ENCODE assay signal across 8 cellular contexts in genomic region chr19:47112664-47113445, GRCh38. TPM values are rescaled to one million over a fixed set of nuclear protein-coding genes. Genes with fewer than 3 reads are reported as not detected.
DNase-seq lines count a peak whose midpoint lies in the region; ATAC-seq and TF ChIP-seq lines count a peak whose summit lies in the region.

No MANE protein-coding gene starts in this region.

- peaks cover 29% of the 10 kb centered on the region for H3K36me3 Mint-ChIP-seq in CD4-positive, alpha-beta T cell (ENCODE audit: low read depth)
- H3K36me3 Mint-ChIP-seq in activated CD4-positive, alpha-beta memory T cell treated with anti-CD3 and anti-CD28 coated beads, Interleukin-2, amount 10 ng/mL, durations not matched to agents 7 days and 5 days (ENCODE audit: low read depth): peaks cover 43% of the 10 kb centered on the region

- WGBS in right lobe of liver (ENCODE audit: insufficient coverage, low coverage, low lambda C conversion rate, missing lambda C conversion rate): under 1% methylated on average over 38 of the region's 64 CpGs

- peak; percentile 82 for ATAC-seq in CD4-positive, alpha-beta T cell (ENCODE audit: poor library complexity)
- ATAC-seq in GM19455 (IDR thresholded peaks at IDR 0.05; ENCODE audit: unreplicated experiment) (peak; percentile 80), right lobe of liver (peak; percentile 90 to 95 (median 91))

- no peaks in the 10 kb centered on the region for H3K27me3 Mint-ChIP-seq in CD4-positive, alpha-beta T cell
- H3K27me3 Mint-ChIP-seq in activated CD4-positive, alpha-beta memory T cell treated with anti-CD3 and anti-CD28 coated beads, Interleukin-2, amount 10 ng/mL, durations not matched to agents 7 days and 5 days: no peaks in the 10 kb centered on the region

- peaks cover 0 to 25% (median 3%) of the 10 kb centered on the region in 4 donors for H3K4me1 ChIP-seq in right lobe of liver

- H3K4me3 Mint-ChIP-seq in CD4-positive, alpha-beta T cell: peak overlapping the region; percentile 98
- peak overlapping the region; percentile 90 for H3K4me3 Mint-ChIP-seq in activated CD4-positive, alpha-beta memory T cell treated with anti-CD3 and anti-CD28 coated beads, Interleukin-2, amount 10 ng/mL, durations not matched to agents 7 days and 5 days

- H3K27ac ChIP-seq in CD4-positive, alpha-beta T cell (ENCODE audit: low read depth, low read length): peak overlapping the region; percentile 99
- H3K27ac ChIP-seq in dorsolateral prefrontal cortex (peak overlapping the region; percentile 98 to 100 (median 100)), right lobe of liver (peak overlapping the region; percentile 100)

- TF ChIP-seq POLR2A in right lobe of liver (IDR thresholded peaks at IDR 0.05): peak; percentile 89

- H3K27me3 ChIP-seq in CD4-positive, alpha-beta T cell (ENCODE audit: control insufficient read depth, insufficient read depth, low read length): no peaks in the 10 kb centered on the region
- H3K27me3 ChIP-seq in dorsolateral prefrontal cortex (no peaks in the 10 kb centered on the region), right lobe of liver (no peaks in the 10 kb centered on the region)

- POLR2A ChIA-PET in CD4-positive, alpha-beta T cell (lab: Charles Lee): interaction anchor here (0.5 to 10.4 kb wide), 64 partner anchors 10 to 1852 kb away, joined by 3 to 124 read pairs (median 5); partner anchors contain the start of genes ARHGAP35, CALM3, CARD8 and CCDC9
- POLR2A ChIA-PET in activated CD4-positive, alpha-beta memory T cell treated with anti-CD3 and anti-CD28 coated beads, Interleukin-2, amount 10 ng/mL, durations not matched to agents 7 days and 5 days (lab: Charles Lee): interaction anchor here (0.6 to 15.1 kb wide), 58 partner anchors 9 to 1220 kb away, joined by 3 to 704 read pairs (median 5); partner anchors contain the start of genes ARHGAP35, CALM3, CCDC9 and DHX34

- H3K4me3 ChIP-seq in dorsolateral prefrontal cortex: peak overlapping the region; percentile 62 to 99 (median 92)
- H3K4me3 ChIP-seq in right lobe of liver: peak overlapping the region; percentile 86 to 95 (median 90)

- H3K9me3 Mint-ChIP-seq in CD4-positive, alpha-beta T cell: no peaks in the 10 kb centered on the region
- H3K9me3 Mint-ChIP-seq in activated CD4-positive, alpha-beta memory T cell treated with anti-CD3 and anti-CD28 coated beads, Interleukin-2, amount 10 ng/mL, durations not matched to agents 7 days and 5 days: no peaks in the 10 kb centered on the region

- H3K9me3 ChIP-seq in CD4-positive, alpha-beta T cell (ENCODE audit: control insufficient read depth, low read length): no peaks in the 10 kb centered on the region
- H3K9me3 ChIP-seq in right lobe of liver: no peaks in the 10 kb centered on the region

- H3K27ac Mint-ChIP-seq in CD4-positive, alpha-beta T cell: peak overlapping the region; percentile 98
- H3K27ac Mint-ChIP-seq in activated CD4-positive, alpha-beta memory T cell treated with anti-CD3 and anti-CD28 coated beads, Interleukin-2, amount 10 ng/mL, durations not matched to agents 7 days and 5 days: peak overlapping the region; percentile 100

- DNase-seq in CD4-positive, alpha-beta T cell: peak; percentile 98 to 100 (median 99)
- DNase-seq in HK-2 (ENCODE audit: unreplicated experiment) (peak; percentile 99), NCI-H82 treated with DMSO at 0.1 percent for 48 hours (lab: John Stamatoyannopoulos, UW; ENCODE audit: unreplicated experiment) (peak; percentile 97), dorsolateral prefrontal cortex (peak; percentile 95 to 99 (median 98)), right lobe of liver (peak; percentile 99)
- peak; percentile 100 for DNase-seq in activated CD4-positive, alpha-beta memory T cell treated with anti-CD3 and anti-CD28 coated beads, Interleukin-2, amount 10 ng/mL, durations not matched to agents 7 days and 5 days
- DNase-seq in stimulated activated CD4-positive, alpha-beta T cell treated with anti-CD3 and anti-CD28 coated beads, Interleukin-4, amount 100 ng/mL, for 24 hours: peak; percentile 100

- H3K4me1 Mint-ChIP-seq in CD4-positive, alpha-beta T cell (ENCODE audit: low read depth): peaks cover 40% of the 10 kb centered on the region
- H3K4me1 Mint-ChIP-seq in activated CD4-positive, alpha-beta memory T cell treated with anti-CD3 and anti-CD28 coated beads, Interleukin-2, amount 10 ng/mL, durations not matched to agents 7 days and 5 days: peaks cover 36% of the 10 kb centered on the region

- CTCF ChIA-PET in CD4-positive, alpha-beta T cell (lab: Charles Lee): interaction anchor here (0.7 to 1.9 kb wide), 6 partner anchors 18 to 132 kb away, joined by 3 to 13 read pairs (median 4); partner anchors contain the start of gene SAE1
- CTCF ChIA-PET in activated CD4-positive, alpha-beta memory T cell treated with anti-CD3 and anti-CD28 coated beads, Interleukin-2, amount 10 ng/mL, durations not matched to agents 7 days and 5 days (lab: Charles Lee): interaction anchor here (0.6 to 2.1 kb wide), 16 partner anchors 11 to 236 kb away, joined by 3 to 21 read pairs (median 6); partner anchors contain the start of genes DHX34 and SAE1

- no peak for TF ChIP-seq CTCF in CD4-positive, alpha-beta T cell (IDR thresholded peaks at IDR 0.05)
- peak in 6 of 56 donors; percentile 11 to 25 (median 14) for TF ChIP-seq CTCF in dorsolateral prefrontal cortex (IDR thresholded peaks at IDR 0.05 in 54 of 56, conservative IDR thresholded peaks at IDR 0.05 in 2 of 56; ENCODE audit: low read depth in 1 of 56, partially characterized antibody in 56 of 56)
- TF ChIP-seq CTCF in right lobe of liver (IDR thresholded peaks at IDR 0.05): no peak

- intact Hi-C loops in CD4-positive, alpha-beta T cell (cut with DNase I, micrococcal nuclease): loop anchor here (2.0 to 5.0 kb wide), 3 partner anchors 36 to 256 kb away; partner anchors contain the start of gene TMEM160 (in 1 of the 2)
- intact Hi-C loops in dorsolateral prefrontal cortex (cut with DNase I): loop anchor here (1.0 to 10.0 kb wide), 4 partner anchors 36 to 256 kb away; partner anchors contain the start of genes ARHGAP35 (in 1 of the 2) and TMEM160 (in 1 of the 2)
- intact Hi-C loops in right lobe of liver (cut with DNase I): no loop called here

- H3K36me3 ChIP-seq in right lobe of liver: no peaks in the 10 kb centered on the region

RNA-seq across cellular contexts. Expression of gene ZC3H4, which starts 0.7 kb away (rescaled TPM):
- 10 to 100 TPM; 39.4 to 43.7 TPM for total RNA-seq in CD4-positive, alpha-beta T cell
- total RNA-seq in activated CD4-positive, alpha-beta memory T cell treated with anti-CD3 and anti-CD28 coated beads, Interleukin-2, amount 10 ng/mL, durations not matched to agents 7 days and 5 days: 100 to 1,000 TPM in 1 of 2 experiments, 10 to 100 TPM in 1; 98.3 to 104 TPM
- total RNA-seq in dorsolateral prefrontal cortex (10 to 100 TPM; 28.4 to 56.1 (median 40.3) TPM), right lobe of liver (10 to 100 TPM in 4 of 6 experiments, 1 to 10 TPM in 2; 8.3 to 19.1 (median 15.1) TPM)

RNA-seq across cellular contexts. Expression of gene SAE1, which starts 17.8 kb away (rescaled TPM):
- 10 to 100 TPM; 29.6 to 30.9 TPM for total RNA-seq in CD4-positive, alpha-beta T cell
- 100 to 1,000 TPM; 150 TPM for total RNA-seq in activated CD4-positive, alpha-beta memory T cell treated with anti-CD3 and anti-CD28 coated beads, Interleukin-2, amount 10 ng/mL, durations not matched to agents 7 days and 5 days
- total RNA-seq in dorsolateral prefrontal cortex: 100 to 1,000 TPM in 2 of 120 experiments, 10 to 100 TPM in 118; 50.2 to 109 (median 75.1) TPM
- total RNA-seq in right lobe of liver: 10 to 100 TPM; 18.8 to 33.2 (median 26.7) TPM

Comparison
In these comparisons a context has a peak if more than half of its experiments do, and no peak if none do; other contexts are left out.
1. Peak in every context shown above with its lines: DNase-seq, ATAC-seq, H3K4me3 ChIP-seq and H3K27ac ChIP-seq.
2. intact Hi-C loops: an anchor here in CD4-positive, alpha-beta T cell (2.0 to 5.0 kb wide) and dorsolateral prefrontal cortex (1.0 to 10.0 kb wide); none called in right lobe of liver.